ENCODE assay signal across 25 cellular contexts in the genomic region with DNA sequence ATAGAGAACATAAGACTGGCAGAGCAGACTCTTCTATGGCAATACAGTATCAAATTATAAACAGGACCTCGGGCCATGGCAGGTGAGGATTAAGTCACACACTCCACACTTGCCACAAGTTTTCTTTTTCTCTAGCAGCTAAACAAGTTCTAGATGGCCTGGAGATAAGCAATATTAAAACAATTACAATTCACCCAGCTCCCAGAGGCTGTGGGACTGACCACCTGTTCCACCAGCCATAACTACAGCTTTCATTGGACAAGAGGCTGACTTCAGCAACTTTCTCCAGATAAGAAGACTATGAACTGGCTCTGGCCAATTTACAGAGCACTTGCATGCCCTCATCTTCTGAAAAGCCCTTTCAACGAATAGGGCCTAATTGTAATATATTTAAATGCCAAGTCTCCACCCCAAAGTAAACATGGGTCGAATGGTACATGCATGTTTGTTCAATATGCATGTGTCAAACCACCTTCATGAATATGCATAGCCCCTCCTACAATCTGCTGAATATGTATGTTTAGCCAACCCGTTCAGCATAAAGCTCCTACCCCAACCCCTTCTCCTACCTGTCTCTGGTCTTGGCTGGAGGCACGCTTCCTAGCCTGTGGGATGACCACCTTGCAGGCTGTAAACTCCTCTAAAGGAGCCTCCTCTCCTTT. TPM values are rescaled to one million over a fixed set of nuclear protein-coding genes. Genes with fewer than 3 reads are reported as not detected.
A peak's percentile ranks its signal among the peaks of the same experiment; 100 is the strongest.
DNase-seq lines count a peak whose midpoint lies in the region; ATAC-seq and TF ChIP-seq lines count a peak whose summit lies in the region.
"Had no signal": no experiment of that assay in that cellular context is flagged by ENCODE, and none has a peak within 500 bp of the region (broad histone marks: within the 10 kb centered on the region; RNA-seq: fewer than 3 reads in every experiment).

No MANE protein-coding gene starts in this region.

- H3K27ac Mint-ChIP-seq in Caco-2 (ENCODE audit: unreplicated experiment) = no peak overlapping the region
- H3K27ac Mint-ChIP-seq in dendritic cell treated with granulocyte-macrophage colony-stimulating factor and Interleukin-4, amounts not matched to agents 40 ng/mL and 50 ng/mL, for 4 days = peak overlapping the region; percentile 96

- TF ChIP-seq CTCF in Caco-2 (IDR thresholded peaks at IDR 0.05; ENCODE audit: insufficient read depth in 1 of 2, low read depth in 1 of 2, low read length in 1 of 2, severe bottlenecking in 1 of 2, unreplicated experiment in 1 of 2) (no peak), HEK293 (tag by site-specific recombination; IDR thresholded peaks at IDR 0.05) (no peak), parathyroid adenoma (IDR thresholded peaks at IDR 0.05) (no peak)

- no peaks in the 10 kb centered on the region for H3K4me1 Mint-ChIP-seq in Caco-2 (ENCODE audit: low read depth, unreplicated experiment)
- peaks cover 26% of the 10 kb centered on the region for H3K4me1 Mint-ChIP-seq in dendritic cell treated with granulocyte-macrophage colony-stimulating factor and Interleukin-4, amounts not matched to agents 40 ng/mL and 50 ng/mL, for 4 days (ENCODE audit: low read depth)

- H3K27me3 ChIP-seq in Caco-2 (replicated peaks; ENCODE audit: control insufficient read depth, insufficient read depth, low read length) (no peaks in the 10 kb centered on the region), parathyroid adenoma (ENCODE audit: control insufficient read depth, insufficient read depth, low read length) (no peaks in the 10 kb centered on the region)
- H3K27me3 ChIP-seq: colonic mucosa had no signal

- H3K27me3 Mint-ChIP-seq in Caco-2 (ENCODE audit: insufficient read depth, unreplicated experiment) = no peaks in the 10 kb centered on the region
- peaks cover 5% of the 10 kb centered on the region for H3K27me3 Mint-ChIP-seq in dendritic cell treated with granulocyte-macrophage colony-stimulating factor and Interleukin-4, amounts not matched to agents 40 ng/mL and 50 ng/mL, for 4 days

- H3K36me3 Mint-ChIP-seq in Caco-2 (ENCODE audit: insufficient read depth, unreplicated experiment) = peaks cover 6% of the 10 kb centered on the region
- H3K36me3 Mint-ChIP-seq in dendritic cell treated with granulocyte-macrophage colony-stimulating factor and Interleukin-4, amounts not matched to agents 40 ng/mL and 50 ng/mL, for 4 days (ENCODE audit: low read depth) = no peaks in the 10 kb centered on the region

- POLR2A ChIA-PET in Caco-2 (lab: Charles Lee) = no interaction called here
- POLR2A ChIA-PET in HEK293 (lab: Yijun Ruan, JAX) = interaction anchor here (1.1 kb wide), 1 partner anchor 84 kb away, joined by 3 read pairs; no protein-coding TSS in a partner anchor

- DNase-seq in Caco-2 = no peak
- DNase-seq: activated CD8-positive, alpha-beta memory T cell treated with anti-CD3 and anti-CD28 coated beads for 24 hours; AML-193; aorta; colonic mucosa; KG1; left ventricle myocardium superior; NCI-H1105; NCI-H2171 treated with DMSO at 0.1 percent for 48 hours; NK-92 treated with Interleukin-12 subunit alpha and Interleukin-12 subunit beta, amount 100 ng/mL, for 24 hours; RPMI8226; small intestine; stimulated activated CD4-positive, alpha-beta T cell treated with anti-CD3 and anti-CD28 coated beads, Interleukin-4, amount 100 ng/mL, for 4 hours; stimulated activated CD8-positive, alpha-beta memory T cell treated with anti-CD3 and anti-CD28 coated beads, Interleukin-4, amount 100 ng/mL, for 48 hours; tibial artery had no signal

- BruUV-seq in Caco-2 (replicated peaks; lab: Mats Ljungman, UMichigan) = no TSS peak

- H3K79me2 ChIP-seq in parathyroid adenoma = no peaks in the 10 kb centered on the region

- H3K4me3 Mint-ChIP-seq in Caco-2 (ENCODE audit: unreplicated experiment) = peak overlapping the region; percentile 45
- no peak overlapping the region for H3K4me3 Mint-ChIP-seq in dendritic cell treated with granulocyte-macrophage colony-stimulating factor and Interleukin-4, amounts not matched to agents 40 ng/mL and 50 ng/mL, for 4 days

- H3K9me3 Mint-ChIP-seq in Caco-2 (ENCODE audit: unreplicated experiment) = no peaks in the 10 kb centered on the region
- no peaks in the 10 kb centered on the region for H3K9me3 Mint-ChIP-seq in dendritic cell treated with granulocyte-macrophage colony-stimulating factor and Interleukin-4, amounts not matched to agents 40 ng/mL and 50 ng/mL, for 4 days

- ATAC-seq in GM21447 (IDR thresholded peaks at IDR 0.05; ENCODE audit: unreplicated experiment) (no peak), GM19035 (IDR thresholded peaks at IDR 0.05; ENCODE audit: unreplicated experiment) (no peak), HG03108 (IDR thresholded peaks at IDR 0.05; ENCODE audit: unreplicated experiment) (no peak), HG02588 (IDR thresholded peaks at IDR 0.05; ENCODE audit: unreplicated experiment) (no peak)
- ATAC-seq: left ventricle myocardium superior had no signal

- no peaks in the 10 kb centered on the region for H3K36me3 ChIP-seq in Caco-2 (ENCODE audit: control insufficient read depth, insufficient read depth, low read length)
- no peaks in the 10 kb centered on the region for H3K36me3 ChIP-seq in HEK293 (ENCODE audit: control insufficient read depth in 2 of 2, insufficient read depth in 1 of 2, low read length in 2 of 2)
- no peaks in the 10 kb centered on the region for H3K36me3 ChIP-seq in parathyroid adenoma (ENCODE audit: control insufficient read depth, insufficient read depth, low read length)
- H3K36me3 ChIP-seq: colonic mucosa, tibial artery had no signal

- H3K4me1 ChIP-seq in Caco-2 (no peaks in the 10 kb centered on the region), HEK293 (ENCODE audit: control insufficient read depth, insufficient read depth, low read length) (no peaks in the 10 kb centered on the region), parathyroid adenoma (peaks cover 7% of the 10 kb centered on the region)
- H3K4me1 ChIP-seq: colonic mucosa had no signal

- no peaks in the 10 kb centered on the region for H3K9me3 ChIP-seq in Caco-2
- no peaks in the 10 kb centered on the region for H3K9me3 ChIP-seq in HEK293 (ENCODE audit: control insufficient read depth, insufficient read depth, low read depth, low read length)
- no peaks in the 10 kb centered on the region for H3K9me3 ChIP-seq in parathyroid adenoma (ENCODE audit: control insufficient read depth, low read length)
- H3K9me3 ChIP-seq: colonic mucosa, tibial artery had no signal

- peak overlapping the region; percentile 31 for H3K4me2 ChIP-seq in parathyroid adenoma (ENCODE audit: low read length)

- CTCF ChIA-PET in Caco-2 (lab: Charles Lee) (interaction anchor here (0.6 to 1.3 kb wide), 2 partner anchors 34 to 191 kb away, joined by 4 to 11 read pairs; a partner anchor contains a TSS), HEK293 (lab: Yijun Ruan, JAX) (interaction anchor here (0.8 kb wide), 1 partner anchor 18 kb away, joined by 4 read pairs; no protein-coding TSS in a partner anchor)

- H3K9ac ChIP-seq in parathyroid adenoma = no peak overlapping the region

- H2AFZ ChIP-seq in parathyroid adenoma = no peak overlapping the region

- H3K27ac ChIP-seq in HEK293 (ENCODE audit: extremely low read depth, low read depth, low read length) (no peak overlapping the region), parathyroid adenoma (no peak overlapping the region)
- H3K27ac ChIP-seq: colonic mucosa, VCaP had no signal

- intact Hi-C loops in Caco-2 (cut with micrococcal nuclease; ENCODE audit: unreplicated experiment) = no loop called here
- intact Hi-C loops in dendritic cell treated with granulocyte-macrophage colony-stimulating factor and Interleukin-4, amounts not matched to agents 40 ng/mL and 50 ng/mL, for 4 days (cut with micrococcal nuclease) = no loop called here

- H3K4me3 ChIP-seq in Caco-2 (ENCODE audit: low read depth, low read length) = no peak overlapping the region
- H3K4me3 ChIP-seq in HEK293 (ENCODE audit: low read depth, low read length) = no peak overlapping the region
- no peak overlapping the region for H3K4me3 ChIP-seq in parathyroid adenoma (ENCODE audit: low read depth, low read length)
- H3K4me3 ChIP-seq: colonic mucosa, tibial artery had no signal

TF ChIP-seq in HEK293, 187 proteins besides CTCF, POLR2A, EP300 and RAD21:
- TF ChIP-seq ZNF777 (tag by site-specific recombination; IDR thresholded peaks at IDR 0.05; ENCODE audit: borderline replicate concordance) = no peak
- no peak for TF ChIP-seq ZNF658 (tag by site-specific recombination; IDR thresholded peaks at IDR 0.05)
- TF ChIP-seq, protein P1, sequence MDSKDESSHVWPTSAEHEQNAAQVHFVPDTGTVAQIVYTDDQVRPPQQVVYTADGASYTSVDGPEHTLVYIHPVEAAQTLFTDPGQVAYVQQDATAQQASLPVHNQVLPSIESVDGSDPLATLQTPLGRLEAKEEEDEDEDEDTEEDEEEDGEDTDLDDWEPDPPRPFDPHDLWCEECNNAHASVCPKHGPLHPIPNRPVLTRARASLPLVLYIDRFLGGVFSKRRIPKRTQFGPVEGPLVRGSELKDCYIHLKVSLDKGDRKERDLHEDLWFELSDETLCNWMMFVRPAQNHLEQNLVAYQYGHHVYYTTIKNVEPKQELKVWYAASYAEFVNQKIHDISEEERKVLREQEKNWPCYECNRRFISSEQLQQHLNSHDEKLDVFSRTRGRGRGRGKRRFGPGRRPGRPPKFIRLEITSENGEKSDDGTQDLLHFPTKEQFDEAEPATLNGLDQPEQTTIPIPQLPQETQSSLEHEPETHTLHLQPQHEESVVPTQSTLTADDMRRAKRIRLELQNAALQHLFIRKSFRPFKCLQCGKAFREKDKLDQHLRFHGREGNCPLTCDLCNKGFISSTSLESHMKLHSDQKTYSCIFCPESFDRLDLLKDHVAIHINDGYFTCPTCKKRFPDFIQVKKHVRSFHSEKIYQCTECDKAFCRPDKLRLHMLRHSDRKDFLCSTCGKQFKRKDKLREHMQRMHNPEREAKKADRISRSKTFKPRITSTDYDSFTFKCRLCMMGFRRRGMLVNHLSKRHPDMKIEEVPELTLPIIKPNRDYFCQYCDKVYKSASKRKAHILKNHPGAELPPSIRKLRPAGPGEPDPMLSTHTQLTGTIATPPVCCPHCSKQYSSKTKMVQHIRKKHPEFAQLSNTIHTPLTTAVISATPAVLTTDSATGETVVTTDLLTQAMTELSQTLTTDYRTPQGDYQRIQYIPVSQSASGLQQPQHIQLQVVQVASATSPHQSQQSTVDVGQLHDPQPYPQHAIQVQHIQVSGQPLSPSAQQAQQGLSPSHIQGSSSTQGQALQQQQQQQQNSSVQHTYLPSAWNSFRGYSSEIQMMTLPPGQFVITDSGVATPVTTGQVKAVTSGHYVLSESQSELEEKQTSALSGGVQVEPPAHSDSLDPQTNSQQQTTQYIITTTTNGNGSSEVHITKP (tag by site-specific recombination; IDR thresholded peaks at IDR 0.05) = 0 out of 2 replicates have a peak, but pooled peaks have one; percentile 11
- peak; percentile 78 for TF ChIP-seq SCRT2 (tag by site-specific recombination; IDR thresholded peaks at IDR 0.05)
- TF ChIP-seq SCRT1 (tag by site-specific recombination; IDR thresholded peaks at IDR 0.05; ENCODE audit: borderline replicate concordance) = peak; percentile 55; the same call in 1 of the 2 replicates
TF ChIP-seq in HEK293: peak in this region for 3.

RNA-seq across cellular contexts. Expression of a gene that starts 6.1 kb away (rescaled TPM):
- total RNA-seq in Caco-2 (2022) = not detected in 2 replicates
- total RNA-seq: frontal cortex, H4, left ventricle myocardium superior had no signal

RNA-seq across cellular contexts. Expression of a gene that starts 14.7 kb away (rescaled TPM):
- total RNA-seq in Caco-2 (2022) = 8.7 and 11.2 TPM in 2 replicates

RNA-seq across cellular contexts. Expression of a gene that starts 15.2 kb away (rescaled TPM):
- total RNA-seq in Caco-2 (2022) = not detected in 2 replicates
- total RNA-seq: frontal cortex, H4 had no signal

RNA-seq across cellular contexts. Expression of a gene that starts 34.4 kb away (rescaled TPM):
- total RNA-seq in Caco-2 (2022) = 12.9 and 14.2 TPM in 2 replicates
